19 cellular contexts compared by ENCODE assay signal in the genomic region with DNA sequence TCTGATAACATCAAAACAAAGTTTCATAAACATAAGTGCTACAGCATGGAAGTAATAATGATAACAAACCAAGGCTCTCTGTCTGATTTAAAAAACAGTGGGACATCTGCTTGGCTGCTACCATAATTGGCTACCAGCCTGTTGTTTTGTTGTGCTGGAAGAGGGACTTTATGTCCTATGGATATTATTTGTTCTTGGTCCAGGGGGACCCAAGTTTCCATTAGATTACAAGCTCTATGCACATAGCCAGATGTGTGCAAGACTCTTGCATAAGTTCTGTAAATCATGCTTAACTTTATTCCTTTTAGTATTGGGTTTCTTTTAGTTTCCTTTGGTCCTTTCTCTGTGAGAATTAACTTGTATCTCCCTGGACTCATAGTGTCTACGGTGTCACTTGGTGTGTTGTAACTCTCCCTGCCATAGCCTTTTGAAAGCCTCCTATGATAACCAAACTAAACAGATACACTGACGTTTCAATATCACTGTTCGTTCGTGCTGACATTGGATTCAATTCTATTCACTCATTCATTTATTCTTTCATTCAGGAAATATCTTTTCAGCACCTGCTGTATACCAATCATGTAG. TPM values are rescaled to one million over a fixed set of nuclear protein-coding genes. Genes with fewer than 3 reads are reported as not detected.
A peak's percentile ranks its signal among the peaks of the same experiment; 100 is the strongest.
DNase-seq lines count a peak whose midpoint lies in the region; ATAC-seq and TF ChIP-seq lines count a peak whose summit lies in the region.
"Had no signal": no experiment of that assay in that cellular context is flagged by ENCODE, and none has a peak within 500 bp of the region (broad histone marks: within the 10 kb centered on the region; RNA-seq: fewer than 3 reads in every experiment).

No MANE protein-coding gene starts in this region.

- no peak overlapping the region for H3K27ac ChIP-seq in right cardiac atrium (ENCODE audit: low read length)
- peak overlapping the region; percentile 53 for H3K27ac ChIP-seq in suprapubic skin
- H3K27ac ChIP-seq: 22Rv1, PC-9 had no signal

- CTCF ChIA-PET in GM10248 (lab: Yijun Ruan, JAX), result interaction anchor here (2.0 kb wide), 1 partner anchor 9 kb away, joined by 7 read pairs; no protein-coding TSS in a partner anchor

- POLR2A ChIA-PET in GM10248 (lab: Yijun Ruan, JAX), result no interaction called here

- ATAC-seq in right cardiac atrium, result peak; percentile 25 to 39

- H3K27me3 ChIP-seq in right cardiac atrium (ENCODE audit: control insufficient read depth, insufficient read depth) (no peaks in the 10 kb centered on the region), suprapubic skin (no peaks in the 10 kb centered on the region)
- H3K27me3 ChIP-seq: BE2C had no signal

- H3K9me3 ChIP-seq in right cardiac atrium (ENCODE audit: control insufficient read depth, low read length) (no peaks in the 10 kb centered on the region), suprapubic skin (no peaks in the 10 kb centered on the region)
- H3K9me3 ChIP-seq: BE2C had no signal

- no peak for TF ChIP-seq EP300 in suprapubic skin (IDR thresholded peaks at IDR 0.05)

- TF ChIP-seq POLR2A in suprapubic skin (IDR thresholded peaks at IDR 0.05), result no peak

- no peaks in the 10 kb centered on the region for H3K36me3 ChIP-seq in suprapubic skin
- H3K36me3 ChIP-seq: BE2C had no signal

- TF ChIP-seq CTCF in suprapubic skin (IDR thresholded peaks at IDR 0.05), result no peak
- no peak for TF ChIP-seq CTCF in GM10248 (IDR thresholded peaks at IDR 0.05; ENCODE audit: control extremely low read depth, extremely low read depth, low read depth, missing control alignments)

- intact Hi-C loops in right cardiac atrium (cut with DNase I), result no loop called here

- H3K4me1 ChIP-seq in right cardiac atrium (ENCODE audit: control insufficient read depth, insufficient read depth, low read length) (peaks cover 4% of the 10 kb centered on the region), suprapubic skin (peaks cover 13% of the 10 kb centered on the region)

- no peak overlapping the region for H3K4me3 ChIP-seq in right cardiac atrium (ENCODE audit: low read length)
- H3K4me3 ChIP-seq in suprapubic skin, result no peak overlapping the region
- H3K4me3 ChIP-seq: PC-9 had no signal

- 39% methylated on average over 4 of the region's 4 CpGs for WGBS in right cardiac atrium
- WGBS in suprapubic skin, result 83% methylated on average over 4 of the region's 4 CpGs

- DNase-seq in DMS 273 (lab: John Stamatoyannopoulos, UW; ENCODE audit: unreplicated experiment) (peak; percentile 8), DMS 273 treated with DMSO at 0.1 percent for 48 hours (lab: John Stamatoyannopoulos, UW) (no peak), fibroblast of the conjunctiva (ENCODE audit: low read depth) (peak; percentile 57), right cardiac atrium (no peak), suprapubic skin (ENCODE audit: low spot score in 2 of 2) (no peak), GM10248 (ENCODE audit: extremely low spot score) (no peak), COLO668 (lab: John Stamatoyannopoulos, UW; ENCODE audit: unreplicated experiment) (no peak), NCI-H2029 (lab: John Stamatoyannopoulos, UW) (no peak)
- DNase-seq: BE2C; CD4-positive, alpha-beta T cell; DND-41; GDM1; KBM-7; NCI-H1436; NCI-H2029 treated with DMSO at 0.1 percent for 48 hours; NCI-H510A treated with DMSO at 0.1 percent for 48 hours; NCI-H82; PC-9 had no signal

RNA-seq across cellular contexts. Expression of a gene that starts 41.4 kb away (rescaled TPM):
- total RNA-seq in right cardiac atrium, result 100 to 1,000 TPM; 460 to 639 (median 554) TPM
- polyA plus RNA-seq in right cardiac atrium, result 570 TPM
- 100 to 1,000 TPM in 1 of 4 donors, 10 to 100 TPM in 3; 47.9 to 154 (median 76.6) TPM for total RNA-seq in suprapubic skin

Comparison
In these comparisons a context has a peak if more than half of its experiments do, and no peak if none do; other contexts are left out.
1. DNase-seq: peak in DMS 273 (single experiment) and fibroblast of the conjunctiva (single experiment); none in DMS 273 treated with DMSO at 0.1 percent for 48 hours (single experiment), right cardiac atrium (0 of 3), suprapubic skin (0 of 2), GM10248 (single experiment), COLO668 (single experiment) and NCI-H2029 (single experiment).